ENCODE assay signal across 1 cellular context in genomic region chr12:9363145-9363544, GRCh38.
TF ChIP-seq lines count a peak whose summit lies in the region.

No MANE protein-coding gene starts in this region.

TF ChIP-seq in H1, 55 proteins besides CTCF, POLR2A, EP300 and RAD21:
- TF ChIP-seq HDAC6 (IDR thresholded peaks at IDR 0.05; ENCODE audit: low read depth, low read length), result no peak
- TF ChIP-seq TAF1 (IDR thresholded peaks at IDR 0.05; ENCODE audit: low read depth, low read length), result no peak
- TF ChIP-seq TAF7 (optimal IDR thresholded peaks at IDR 0.05; ENCODE audit: borderline replicate concordance, low read depth, low read length), result no peak
- TF ChIP-seq YY1 (IDR thresholded peaks at IDR 0.05; ENCODE audit: low read depth, low read length), result no peak
- no peak for TF ChIP-seq POLR2AphosphoS5 (IDR thresholded peaks at IDR 0.05; ENCODE audit: low read depth, low read length)
- TF ChIP-seq NRF1 (IDR thresholded peaks at IDR 0.05; ENCODE audit: low read depth, low read length), result no peak
- no peak for TF ChIP-seq CEBPB (IDR thresholded peaks at IDR 0.05; ENCODE audit: low read depth, low read length)
- TF ChIP-seq BRCA1 (IDR thresholded peaks at IDR 0.05; ENCODE audit: low read depth, low read length), result no peak
- TF ChIP-seq ZNF274 (IDR thresholded peaks at IDR 0.05; ENCODE audit: borderline replicate concordance, extremely low read depth, low read length), result no peak
- no peak for TF ChIP-seq ATF2 (IDR thresholded peaks at IDR 0.05; ENCODE audit: low read length)
- no peak for TF ChIP-seq RNF2 (IDR thresholded peaks at IDR 0.05; ENCODE audit: borderline replicate concordance, low read depth, low read length, missing control alignments, poor library complexity, severe bottlenecking)
- TF ChIP-seq E2F6 (IDR thresholded peaks at IDR 0.05), result no peak
- no peak for TF ChIP-seq JUND (IDR thresholded peaks at IDR 0.05; ENCODE audit: low read length)
- TF ChIP-seq CHD1 (IDR thresholded peaks at IDR 0.05; ENCODE audit: low read depth, low read length), result no peak
- no peak for TF ChIP-seq BCL11A (IDR thresholded peaks at IDR 0.05; ENCODE audit: low read depth in 2 of 2, low read length in 2 of 2)
- no peak for TF ChIP-seq KDM1A (IDR thresholded peaks at IDR 0.05; ENCODE audit: borderline replicate concordance, low read length)
